35 cellular contexts compared by ENCODE assay signal in genomic region chr7:95209778-95210177, GRCh38.
DNase-seq lines count a peak whose midpoint lies in the region; ATAC-seq, FAIRE-seq and TF ChIP-seq lines count a peak whose summit lies in the region.
"Had no signal": no experiment of that assay in that cellular context is flagged by ENCODE, and none has a peak within 500 bp of the region (broad histone marks: within the 10 kb centered on the region; RNA-seq: fewer than 3 reads in every experiment).

No MANE protein-coding gene starts in this region.

- H3K27ac ChIP-seq in SJCRH30 (peak overlapping the region; percentile 44), layer of hippocampus (ENCODE audit: low read depth, low read length) (peak overlapping the region; percentile 40), substantia nigra (ENCODE audit: low read depth, low read length, poor library complexity, severe bottlenecking) (peak overlapping the region; percentile 47)
- H3K27ac ChIP-seq: colonic mucosa, HL-60, left lung, parathyroid adenoma, thyroid gland, vagina, WERI-Rb-1 had no signal

- no peak for TF ChIP-seq CTCF in type B pancreatic cell (conservative IDR thresholded peaks at IDR 0.05)

- H3K9me3 Mint-ChIP-seq in type B pancreatic cell, result no peaks in the 10 kb centered on the region
- H3K9me3 Mint-ChIP-seq: activated T-helper 17 cell treated with anti-CD3 and anti-CD28 coated beads, Interleukin-2, amount 50 U/mL, for 72 hours had no signal

- peaks cover 2% of the 10 kb centered on the region for H3K36me3 Mint-ChIP-seq in type B pancreatic cell
- H3K36me3 Mint-ChIP-seq: CD8-positive, alpha-beta memory T cell had no signal

- FAIRE-seq in endometrium (lab: Jason Lieb, UNC), result peak; percentile 33
- FAIRE-seq: bronchial epithelial cell, GM12891, H54 had no signal

- no peak overlapping the region for H3K4me3 Mint-ChIP-seq in type B pancreatic cell
- H3K4me3 Mint-ChIP-seq: activated T-helper 17 cell treated with anti-CD3 and anti-CD28 coated beads, Interleukin-2, amount 50 U/mL, for 72 hours; CD8-positive, alpha-beta memory T cell had no signal

- no peaks in the 10 kb centered on the region for H3K4me1 Mint-ChIP-seq in type B pancreatic cell (ENCODE audit: unreplicated experiment)
- H3K4me1 Mint-ChIP-seq: activated T-helper 17 cell treated with anti-CD3 and anti-CD28 coated beads, Interleukin-2, amount 50 U/mL, for 72 hours; CD8-positive, alpha-beta memory T cell had no signal

- ATAC-seq in HG03135 (IDR thresholded peaks at IDR 0.05; ENCODE audit: unreplicated experiment) (no peak), HG03159 (IDR thresholded peaks at IDR 0.05; ENCODE audit: unreplicated experiment) (no peak)
- ATAC-seq: activated T-helper 17 cell treated with anti-CD3 and anti-CD28 coated beads, Interleukin-2, amount 50 U/mL, for 72 hours; left lung; Panc1; right cardiac atrium; stimulated activated naive CD8-positive, alpha-beta T cell treated with anti-CD3 and anti-CD28 coated beads, Interleukin-15, Interleukin-2, amounts not matched to agents 100 U/mL and 50 U/mL, for 24 hours had no signal

- no peaks in the 10 kb centered on the region for H3K9me3 ChIP-seq in SJCRH30 (replicated peaks)
- H3K9me3 ChIP-seq: colonic mucosa, MG63, thyroid gland, vagina had no signal

- H3K27me3 Mint-ChIP-seq in type B pancreatic cell, result no peaks in the 10 kb centered on the region
- H3K27me3 Mint-ChIP-seq: CD8-positive, alpha-beta memory T cell had no signal

- no peak overlapping the region for H3K27ac Mint-ChIP-seq in type B pancreatic cell
- H3K27ac Mint-ChIP-seq: activated T-helper 17 cell treated with anti-CD3 and anti-CD28 coated beads, Interleukin-2, amount 50 U/mL, for 72 hours; CD8-positive, alpha-beta memory T cell had no signal

- no peaks in the 10 kb centered on the region for H3K36me3 ChIP-seq in SJCRH30
- H3K36me3 ChIP-seq: colonic mucosa, left lung, MG63, thyroid gland, vagina, WERI-Rb-1 had no signal

- H3K4me3 ChIP-seq in SJCRH30, result no peak overlapping the region
- H3K4me3 ChIP-seq: colonic mucosa, left lung, MG63, thyroid gland, vagina had no signal

- H3K4me1 ChIP-seq in SJCRH30, result peaks cover 21% of the 10 kb centered on the region
- H3K4me1 ChIP-seq: colonic mucosa, left lung, parathyroid adenoma, vagina had no signal

- no peaks in the 10 kb centered on the region for H3K27me3 ChIP-seq in SJCRH30
- no peaks in the 10 kb centered on the region for H3K27me3 ChIP-seq in layer of hippocampus (ENCODE audit: control insufficient read depth, insufficient read depth, low read length)
- H3K27me3 ChIP-seq: colonic mucosa, left lung, MG63, thyroid gland, vagina had no signal

- peak in 1 of 2 experiments; percentile 77 for DNase-seq in SJCRH30
- DNase-seq in substantia nigra (lab: John Stamatoyannopoulos, UW), result no peak
- DNase-seq in type B pancreatic cell (ENCODE audit: extremely low spot score, unreplicated experiment), result no peak
- DNase-seq in NOMO-1 (lab: John Stamatoyannopoulos, UW; ENCODE audit: unreplicated experiment in 2 of 2), result no peak
- DNase-seq: activated CD4-positive, alpha-beta T cell treated with anti-CD3 and anti-CD28 coated beads for 4 hours; activated naive CD4-positive, alpha-beta T cell treated with anti-CD3 and anti-CD28 coated beads, Interleukin-2, amount 50 U/mL, for 16 hours; CD8-positive, alpha-beta memory T cell; colonic mucosa; DMS153; effector memory CD4-positive, alpha-beta T cell; KG1; left lung; mesenchymal stem cell; MG63; NCI-H2029; NCI-H526 treated with DMSO at 0.1 percent for 48 hours; right cardiac atrium; SHP77 treated with DMSO at 0.1 percent for 48 hours; stimulated activated CD4-positive, alpha-beta T cell treated with anti-CD3 and anti-CD28 coated beads, Interleukin-1b, Interleukin-23, amount 100 ng/mL, for 48 hours; stimulated activated naive CD8-positive, alpha-beta T cell treated with anti-CD3 and anti-CD28 coated beads, Interleukin-15, Interleukin-2, amounts not matched to agents 100 U/mL and 50 U/mL, for 24 hours; T1000; thyroid gland; WERI-Rb-1 had no signal
